9 cellular contexts compared by ENCODE assay signal in the genomic region with DNA sequence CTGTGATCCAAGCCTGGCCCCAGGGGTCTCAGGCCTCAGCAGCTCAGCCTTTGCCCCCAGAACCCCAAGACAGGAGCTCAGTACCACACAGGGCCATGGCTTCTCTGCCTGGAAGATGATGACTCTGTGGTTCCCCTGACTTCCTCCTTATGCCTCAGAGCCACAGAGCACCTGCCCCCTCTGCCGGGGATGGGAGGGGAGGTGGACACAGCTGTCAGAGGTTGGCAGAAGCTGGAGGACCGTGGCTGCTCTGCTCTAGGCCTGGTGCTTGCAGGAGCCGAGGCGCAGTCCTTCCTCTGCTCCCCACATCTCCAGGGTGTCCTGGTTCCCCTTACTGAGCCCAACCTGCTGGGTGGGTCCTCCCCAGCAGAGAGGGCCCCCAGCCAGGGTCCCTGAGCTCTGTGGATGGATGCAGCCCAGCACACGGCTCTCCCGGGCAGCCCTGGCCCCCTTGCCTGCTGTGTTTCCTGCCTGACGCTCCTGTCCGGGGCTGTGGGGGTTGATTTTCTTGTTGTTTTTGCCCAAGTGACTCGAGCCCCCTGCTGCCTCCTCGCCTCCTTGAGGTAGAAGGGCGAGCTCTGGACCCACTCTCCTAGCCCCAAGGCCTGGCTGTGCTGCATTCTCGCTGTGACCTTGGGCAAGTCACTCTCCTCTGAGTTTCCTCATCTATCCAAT. TPM values are rescaled to one million over a fixed set of nuclear protein-coding genes. Genes with fewer than 3 reads are reported as not detected.
DNase-seq lines count a peak whose midpoint lies in the region; ATAC-seq and TF ChIP-seq lines count a peak whose summit lies in the region.
"Had no signal": no experiment of that assay in that cellular context is flagged by ENCODE, and none has a peak within 500 bp of the region (broad histone marks: within the 10 kb centered on the region; RNA-seq: fewer than 3 reads in every experiment).

No MANE protein-coding gene starts in this region.

- H3K4me3 Mint-ChIP-seq in activated T-cell treated with anti-CD3 and anti-CD28 coated beads, Interleukin-2, amount 50 U/mL, for 4 hours: no peak overlapping the region
- H3K4me3 Mint-ChIP-seq in mesothelial cell of epicardium: no peak overlapping the region

- ATAC-seq in Right ventricle myocardium inferior (no peak), left ventricle myocardium superior (no peak), HG03432 (IDR thresholded peaks at IDR 0.05; ENCODE audit: unreplicated experiment) (no peak), GM18517 (IDR thresholded peaks at IDR 0.05; ENCODE audit: unreplicated experiment) (no peak)
- peak; percentile 20 to 30 for ATAC-seq in activated T-cell treated with anti-CD3 and anti-CD28 coated beads, Interleukin-2, amount 50 U/mL, for 4 hours
- ATAC-seq: gastrocnemius medialis had no signal

- no peaks in the 10 kb centered on the region for H3K9me3 Mint-ChIP-seq in activated T-cell treated with anti-CD3 and anti-CD28 coated beads, Interleukin-2, amount 50 U/mL, for 4 hours
- no peaks in the 10 kb centered on the region for H3K9me3 Mint-ChIP-seq in mesothelial cell of epicardium

- DNase-seq in Right ventricle myocardium inferior (ENCODE audit: missing footprints): peak; percentile 65
- DNase-seq in left ventricle myocardium superior: no peak
- DNase-seq in NCI-H2107 (lab: John Stamatoyannopoulos, UW): peak; percentile 16
- DNase-seq in activated T-cell treated with anti-CD3 and anti-CD28 coated beads, Interleukin-2, amount 50 U/mL, for 4 hours: no peak
- peak; percentile 10 to 33 for DNase-seq in mesothelial cell of epicardium (ENCODE audit: low spot score in 2 of 2, unreplicated experiment in 2 of 2)
- no peak for DNase-seq in effector CD4-positive, alpha-beta T cell

- no peak for TF ChIP-seq CTCF in mesothelial cell of epicardium (IDR thresholded peaks at IDR 0.05; ENCODE audit: unreplicated experiment)

- no peaks in the 10 kb centered on the region for H3K27me3 Mint-ChIP-seq in activated T-cell treated with anti-CD3 and anti-CD28 coated beads, Interleukin-2, amount 50 U/mL, for 4 hours (ENCODE audit: low read depth)
- H3K27me3 Mint-ChIP-seq in mesothelial cell of epicardium (ENCODE audit: low read depth): no peaks in the 10 kb centered on the region

- intact Hi-C loops in Right ventricle myocardium inferior (cut with DNase I): no loop called here
- intact Hi-C loops in left ventricle myocardium superior (cut with micrococcal nuclease): no loop called here

- H3K36me3 Mint-ChIP-seq in activated T-cell treated with anti-CD3 and anti-CD28 coated beads, Interleukin-2, amount 50 U/mL, for 4 hours (ENCODE audit: insufficient read depth): peaks cover 13% of the 10 kb centered on the region
- peaks cover 3% of the 10 kb centered on the region for H3K36me3 Mint-ChIP-seq in mesothelial cell of epicardium

- peaks cover 1% of the 10 kb centered on the region for H3K4me1 Mint-ChIP-seq in activated T-cell treated with anti-CD3 and anti-CD28 coated beads, Interleukin-2, amount 50 U/mL, for 4 hours (ENCODE audit: low read depth)
- H3K4me1 Mint-ChIP-seq in mesothelial cell of epicardium: peaks cover 2% of the 10 kb centered on the region

- no peak overlapping the region for H3K27ac Mint-ChIP-seq in mesothelial cell of epicardium

RNA-seq across cellular contexts. Expression of gene PSTPIP1, which starts 36.6 kb away (rescaled TPM):
- total RNA-seq in Right ventricle myocardium inferior (4.5 TPM), left ventricle myocardium superior (2.4 TPM), mesothelial cell of epicardium (0.59 TPM in 1 of 3 replicates, not detected in the others)
- 100 to 1,000 TPM in 1 of 3 donors, 10 to 100 TPM in 2; 85.4 to 130 (median 92.1) TPM for total RNA-seq in activated T-cell treated with anti-CD3 and anti-CD28 coated beads, Interleukin-2, amount 50 U/mL, for 4 hours

RNA-seq across cellular contexts. Expression of gene TSPAN3, which starts 39.4 kb away (rescaled TPM):
- 98.3 TPM for total RNA-seq in Right ventricle myocardium inferior
- total RNA-seq in left ventricle myocardium superior: 97.1 TPM
- total RNA-seq in activated T-cell treated with anti-CD3 and anti-CD28 coated beads, Interleukin-2, amount 50 U/mL, for 4 hours: 10 to 100 TPM; 38.6 to 53.1 (median 42.8) TPM
- total RNA-seq in mesothelial cell of epicardium: 301 to 312 TPM (median 307 TPM) in 3 replicates

Comparison
In these comparisons a context has a peak if more than half of its experiments do, and no peak if none do; other contexts are left out.
1. DNase-seq: peak in Right ventricle myocardium inferior (single experiment), NCI-H2107 (single experiment) and mesothelial cell of epicardium (2 of 2); none in left ventricle myocardium superior (single experiment), activated T-cell treated with anti-CD3 and anti-CD28 coated beads, Interleukin-2, amount 50 U/mL, for 4 hours (single experiment) and effector CD4-positive, alpha-beta T cell (single experiment).
2. ATAC-seq: peak in activated T-cell treated with anti-CD3 and anti-CD28 coated beads, Interleukin-2, amount 50 U/mL, for 4 hours (2 of 2); none in Right ventricle myocardium inferior (single experiment), left ventricle myocardium superior (single experiment), HG03432 (single experiment) and GM18517 (single experiment).
3. RNA of gene PSTPIP1, which starts 36.6 kb away (total RNA-seq): 85.4 to 130 TPM in activated T-cell treated with anti-CD3 and anti-CD28 coated beads, Interleukin-2, amount 50 U/mL, for 4 hours; 4.5 TPM in Right ventricle myocardium inferior (single experiment), 2.4 TPM in left ventricle myocardium superior (single experiment) and 0.59 TPM in mesothelial cell of epicardium; every median in the first group is over 10 times any median in the second.